37 cellular contexts compared by ENCODE assay signal in genomic region chr7:89357121-89357520, GRCh38.
"Had no signal": no experiment of that assay in that cellular context is flagged by ENCODE, and none has a peak within 500 bp of the region (broad histone marks: within the 10 kb centered on the region; RNA-seq: fewer than 3 reads in every experiment).

No MANE protein-coding gene starts in this region.

- H3K9me3 Mint-ChIP-seq: activated CD4-positive, alpha-beta T cell treated with anti-CD3 and anti-CD28 coated beads, Interleukin-2, amount 10 ng/mL, durations not matched to agents 24 days and 14 days; activated naive CD4-positive, alpha-beta T cell treated with anti-CD3 and anti-CD28 coated beads, Interleukin-2, amount 50 U/mL, for 72 hours; activated T-cell treated with anti-CD3 and anti-CD28 coated beads, Interleukin-2, amount 50 U/mL, for 4 hours; activated T-cell treated with anti-CD3 and anti-CD28 coated beads, Interleukin-2, amount 50 U/mL, for 72 hours; activated T-helper 1 cell treated with anti-CD3 and anti-CD28 coated beads, Interleukin-12 subunit alpha, Interleukin-12 subunit beta, Interleukin-2, Interleukin-4 antibody, amounts not matched to agents 30 ng/mL and 10 ng/mL and 1 ng/mL, durations not matched to agents 14 hours and 24 hours and 36 hours; activated T-helper 17 cell treated with anti-CD3 and anti-CD28 coated beads, Interleukin-2, amount 50 U/mL, for 72 hours; T-helper 1 cell treated with Interleukin-12 subunit alpha and Interleukin-12 subunit beta and Interleukin-4 antibody, amounts not matched to agents 30 μg/mL and 1 μg/mL, for 36 hours; T-helper 2 cell treated with Interferon-gamma antibody and Interleukin-4, amounts not matched to agents 5 μg/mL and 100 μg/mL, for 36 hours had no signal

- H3K27me3 Mint-ChIP-seq: activated CD4-positive, alpha-beta memory T cell treated with anti-CD3 and anti-CD28 coated beads for 36 hours; activated CD4-positive, alpha-beta T cell treated with anti-CD3 and anti-CD28 coated beads, Interleukin-2, amount 10 ng/mL, durations not matched to agents 24 days and 14 days; activated CD8-positive, alpha-beta T cell treated with anti-CD3 and anti-CD28 coated beads for 36 hours; activated T-helper 17 cell treated with anti-CD3 and anti-CD28 coated beads, Interleukin-2, amount 50 U/mL, for 72 hours; brain; central memory CD8-positive, alpha-beta T cell had no signal

- H3K36me3 Mint-ChIP-seq: activated CD4-positive, alpha-beta memory T cell treated with anti-CD3 and anti-CD28 coated beads for 36 hours; brain had no signal

- H3K4me3 Mint-ChIP-seq: activated CD4-positive, alpha-beta memory T cell treated with anti-CD3 and anti-CD28 coated beads for 36 hours; activated CD4-positive, alpha-beta T cell treated with anti-CD3 and anti-CD28 coated beads, Interleukin-2, amount 10 ng/mL, durations not matched to agents 24 days and 14 days; activated CD8-positive, alpha-beta T cell treated with anti-CD3 and anti-CD28 coated beads for 36 hours; activated naive CD4-positive, alpha-beta T cell treated with anti-CD3 and anti-CD28 coated beads for 36 hours; activated T-cell treated with anti-CD3 and anti-CD28 coated beads, Interleukin-2, amount 50 U/mL, for 4 hours; activated T-cell treated with anti-CD3 and anti-CD28 coated beads, Interleukin-2, amount 50 U/mL, for 72 hours; activated T-helper 1 cell treated with anti-CD3 and anti-CD28 coated beads, Interleukin-12 subunit alpha, Interleukin-12 subunit beta, Interleukin-2, Interleukin-4 antibody, amounts not matched to agents 30 ng/mL and 10 ng/mL and 1 ng/mL, durations not matched to agents 14 hours and 24 hours and 36 hours; activated T-helper 17 cell treated with anti-CD3 and anti-CD28 coated beads, Interleukin-2, amount 50 U/mL, for 72 hours; brain; central memory CD8-positive, alpha-beta T cell; T-helper 1 cell treated with Interleukin-12 subunit alpha and Interleukin-12 subunit beta and Interleukin-4 antibody, amounts not matched to agents 30 μg/mL and 1 μg/mL, for 36 hours; T-helper 2 cell treated with Interferon-gamma antibody and Interleukin-4, amounts not matched to agents 5 μg/mL and 100 μg/mL, for 36 hours; WTC11 had no signal

- H3K36me3 ChIP-seq: ascending aorta, cardiac muscle cell, WERI-Rb-1 had no signal

- H3K27ac ChIP-seq: ascending aorta, cardiac muscle cell, WERI-Rb-1 had no signal

- H3K4me1 Mint-ChIP-seq: activated CD4-positive, alpha-beta T cell treated with anti-CD3 and anti-CD28 coated beads, Interleukin-2, amount 10 ng/mL, durations not matched to agents 24 days and 14 days; activated T-helper 17 cell treated with anti-CD3 and anti-CD28 coated beads, Interleukin-2, amount 50 U/mL, for 72 hours; brain; central memory CD8-positive, alpha-beta T cell; WTC11 had no signal

- H3K4me3 ChIP-seq: ascending aorta, cardiac muscle cell had no signal

- H3K27ac Mint-ChIP-seq: activated CD4-positive, alpha-beta memory T cell treated with anti-CD3 and anti-CD28 coated beads for 36 hours; activated CD4-positive, alpha-beta T cell treated with anti-CD3 and anti-CD28 coated beads, Interleukin-2, amount 10 ng/mL, durations not matched to agents 24 days and 14 days; activated CD8-positive, alpha-beta T cell treated with anti-CD3 and anti-CD28 coated beads for 36 hours; activated naive CD4-positive, alpha-beta T cell treated with anti-CD3 and anti-CD28 coated beads for 36 hours; activated naive CD4-positive, alpha-beta T cell treated with anti-CD3 and anti-CD28 coated beads, Interleukin-2, amount 50 U/mL, for 72 hours; activated T-cell treated with anti-CD3 and anti-CD28 coated beads, Interleukin-2, amount 50 U/mL, for 72 hours; activated T-helper 1 cell treated with anti-CD3 and anti-CD28 coated beads, Interleukin-12 subunit alpha, Interleukin-12 subunit beta, Interleukin-2, Interleukin-4 antibody, amounts not matched to agents 30 ng/mL and 10 ng/mL and 1 ng/mL, durations not matched to agents 14 hours and 24 hours and 36 hours; activated T-helper 17 cell treated with anti-CD3 and anti-CD28 coated beads, Interleukin-2, amount 50 U/mL, for 72 hours; brain; T-helper 1 cell treated with Interleukin-12 subunit alpha and Interleukin-12 subunit beta and Interleukin-4 antibody, amounts not matched to agents 30 μg/mL and 1 μg/mL, for 36 hours; T-helper 2 cell treated with Interferon-gamma antibody and Interleukin-4, amounts not matched to agents 5 μg/mL and 100 μg/mL, for 36 hours; WTC11 had no signal

- H3K27me3 ChIP-seq: ascending aorta, cardiac muscle cell had no signal

- DNase-seq: activated CD4-positive, alpha-beta memory T cell treated with anti-CD3 and anti-CD28 coated beads for 36 hours; activated CD4-positive, alpha-beta T cell treated with anti-CD3 and anti-CD28 coated beads for 4 hours; activated CD4-positive, alpha-beta T cell treated with anti-CD3 and anti-CD28 coated beads, Interleukin-2, amount 10 ng/mL, durations not matched to agents 24 days and 14 days; activated CD4-positive, alpha-beta T cell treated with anti-CD3 and anti-CD28 coated beads, Interleukin-2, amount 50 U/mL, for 1 hour; activated CD4-positive, alpha-beta T cell treated with anti-CD3 and anti-CD28 coated beads, Interleukin-2, amount 50 U/mL, for 4 hours; activated CD4-positive, CD25-positive, alpha-beta regulatory T cell; activated CD4-positive, CD25-positive, alpha-beta regulatory T cell treated with anti-CD3 and anti-CD28 coated beads, Interleukin-2, amount 50 U/mL, for 72 hours; activated CD8-positive, alpha-beta memory T cell treated with anti-CD3 and anti-CD28 coated beads, Interleukin-2, amount 50 U/mL, for 4 hours; activated CD8-positive, alpha-beta T cell treated with anti-CD3 and anti-CD28 coated beads for 36 hours; activated effector memory CD4-positive, alpha-beta T cell treated with anti-CD3 and anti-CD28 coated beads, Interleukin-2, amount 50 U/mL, for 16 hours; activated gamma-delta T cell treated with Interleukin-2 at 50 U/mL for 16 hours; activated naive CD4-positive, alpha-beta T cell; activated naive CD4-positive, alpha-beta T cell treated with anti-CD3 and anti-CD28 coated beads for 36 hours; activated naive CD4-positive, alpha-beta T cell treated with anti-CD3 and anti-CD28 coated beads, Interleukin-2, amount 50 U/mL, for 16 hours; activated T-cell treated with anti-CD3 and anti-CD28 coated beads for 4 hours; activated T-cell treated with anti-CD3 and anti-CD28 coated beads, Interleukin-2, amount 50 U/mL, for 1 hour; activated T-cell treated with anti-CD3 and anti-CD28 coated beads, Interleukin-2, amount 50 U/mL, for 4 hours; activated T-cell treated with anti-CD3 and anti-CD28 coated beads, Interleukin-2, amount 50 U/mL, for 72 hours; amygdala; anterior cingulate cortex; caudate nucleus; cerebellar nuclear complex; SW 1271; T-helper 1 cell; T-helper 2 cell; T-helper 9 cell; WERI-Rb-1 had no signal

- H3K9me3 ChIP-seq: ascending aorta had no signal

- ATAC-seq: activated CD8-positive, alpha-beta T cell treated with anti-CD3 and anti-CD28 coated beads for 36 hours; activated naive CD4-positive, alpha-beta T cell treated with anti-CD3 and anti-CD28 coated beads, Interleukin-2, amount 50 U/mL, for 72 hours; activated T-cell treated with anti-CD3 and anti-CD28 coated beads, Interleukin-2, amount 50 U/mL, for 4 hours; activated T-cell treated with anti-CD3 and anti-CD28 coated beads, Interleukin-2, amount 50 U/mL, for 72 hours; activated T-helper 17 cell treated with anti-CD3 and anti-CD28 coated beads, Interleukin-2, amount 50 U/mL, for 72 hours; WTC11 had no signal

- H3K4me1 ChIP-seq: ascending aorta had no signal
